11 cellular contexts compared by ENCODE assay signal in the genomic region with DNA sequence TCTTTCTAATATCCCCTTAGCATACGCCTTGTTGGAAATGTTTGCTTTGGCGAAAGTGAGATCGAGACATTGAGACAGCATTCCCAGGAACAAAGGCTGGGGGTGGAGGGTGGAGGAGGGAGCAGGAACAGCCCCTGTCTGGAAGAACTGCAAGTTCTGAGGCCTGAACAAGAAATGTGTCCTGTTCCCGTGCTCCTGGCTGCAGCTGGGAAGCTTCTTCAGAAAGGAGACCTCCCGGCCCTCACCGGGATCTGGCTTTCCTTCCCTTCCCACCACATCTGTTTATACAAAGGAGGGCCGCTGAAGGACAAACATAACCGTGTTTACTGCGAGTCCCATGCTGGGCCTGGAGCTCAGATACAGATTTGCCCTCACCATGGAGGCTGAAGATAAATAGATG. TPM values are rescaled to one million over a fixed set of nuclear protein-coding genes. Genes with fewer than 3 reads are reported as not detected.
DNase-seq lines count a peak whose midpoint lies in the region; TF ChIP-seq lines count a peak whose summit lies in the region.
"Had no signal": no experiment of that assay in that cellular context is flagged by ENCODE, and none has a peak within 500 bp of the region (broad histone marks: within the 10 kb centered on the region; RNA-seq: fewer than 3 reads in every experiment).

No MANE protein-coding gene starts in this region.

- peaks cover 39 to 51% (median 40%) of the 10 kb centered on the region in 3 donors for H3K4me1 Mint-ChIP-seq in IgD-negative memory B cell

- peaks cover 30% of the 10 kb centered on the region for H3K27me3 ChIP-seq in BLaER1
- peaks cover 0 to 65% (median 2%) of the 10 kb centered on the region in 4 donors for H3K27me3 ChIP-seq in esophagus squamous epithelium

- H3K36me3 ChIP-seq in BLaER1 (no peaks in the 10 kb centered on the region), esophagus squamous epithelium (no peaks in the 10 kb centered on the region)

- H3K27ac ChIP-seq in BLaER1: no peak overlapping the region
- H3K27ac ChIP-seq in esophagus squamous epithelium: peak overlapping the region in 3 of 4 donors; percentile 23 to 83 (median 68)
- H3K27ac ChIP-seq: parathyroid adenoma had no signal

- no peak overlapping the region for H3K9ac ChIP-seq in BLaER1
- H3K9ac ChIP-seq: parathyroid adenoma had no signal

- TF ChIP-seq CTCF in esophagus squamous epithelium (IDR thresholded peaks at IDR 0.05): no peak

- intact Hi-C loops in esophagus squamous epithelium (cut with DNase I): no loop called here

- no peak overlapping the region for H3K4me3 ChIP-seq in BLaER1
- H3K4me3 ChIP-seq in esophagus squamous epithelium: no peak overlapping the region

- H3K4me2 ChIP-seq in BLaER1: 0 out of 2 replicates have a peak overlapping the region, but pooled peaks have one; percentile 78

- peaks cover 19% of the 10 kb centered on the region; the same call in 1 of the 2 replicates for H4K20me1 ChIP-seq in BLaER1

- H3K9me3 Mint-ChIP-seq in IgD-negative memory B cell: no peaks in the 10 kb centered on the region
- H3K9me3 Mint-ChIP-seq: activated CD4-positive, alpha-beta memory T cell treated with anti-CD3 and anti-CD28 coated beads for 36 hours; activated naive CD4-positive, alpha-beta T cell treated with anti-CD3 and anti-CD28 coated beads, Interleukin-2, amount 50 U/mL, for 24 hours had no signal

- 69 to 72% methylated on average over 4 to 7 of the region's 9 CpGs for WGBS in esophagus squamous epithelium, 2 donors

- peaks cover 2% of the 10 kb centered on the region for H3K36me3 Mint-ChIP-seq in IgD-negative memory B cell
- H3K36me3 Mint-ChIP-seq: activated CD4-positive, alpha-beta memory T cell treated with anti-CD3 and anti-CD28 coated beads for 36 hours had no signal

- no peak for DNase-seq in esophagus squamous epithelium (lab: John Stamatoyannopoulos, UW)
- DNase-seq in occipital lobe (lab: John Stamatoyannopoulos, UW): peak; percentile 39
- no peak for DNase-seq in amygdala (lab: John Stamatoyannopoulos, UW)
- no peak for DNase-seq in SKM-1 (lab: John Stamatoyannopoulos, UW; ENCODE audit: unreplicated experiment)
- no peak for DNase-seq in NCI-H187 treated with DMSO at 0.1 percent for 48 hours (lab: John Stamatoyannopoulos, UW)
- DNase-seq in NCI-H526 (lab: John Stamatoyannopoulos, UW): no peak
- DNase-seq: activated CD4-positive, alpha-beta memory T cell treated with anti-CD3 and anti-CD28 coated beads for 36 hours had no signal

- H3K4me1 ChIP-seq in BLaER1: peaks cover 60% of the 10 kb centered on the region
- H3K4me1 ChIP-seq in esophagus squamous epithelium: peaks cover 0 to 16% (median 7%) of the 10 kb centered on the region in 3 donors
- H3K4me1 ChIP-seq: parathyroid adenoma had no signal

- H3K9me3 ChIP-seq in BLaER1 (no peaks in the 10 kb centered on the region), esophagus squamous epithelium (no peaks in the 10 kb centered on the region)

- H3K27me3 Mint-ChIP-seq in IgD-negative memory B cell: peaks cover 3% of the 10 kb centered on the region
- H3K27me3 Mint-ChIP-seq: activated naive CD4-positive, alpha-beta T cell treated with anti-CD3 and anti-CD28 coated beads, Interleukin-2, amount 50 U/mL, for 24 hours had no signal

- H3K4me3 Mint-ChIP-seq in IgD-negative memory B cell: peak overlapping the region in 2 of 4 donors; percentile 94 to 96

- no peak for TF ChIP-seq POLR2A in esophagus squamous epithelium (IDR thresholded peaks at IDR 0.05)

- H3K27ac Mint-ChIP-seq in IgD-negative memory B cell: peak overlapping the region in 2 of 3 donors; percentile 87
- H3K27ac Mint-ChIP-seq: activated CD4-positive, alpha-beta memory T cell treated with anti-CD3 and anti-CD28 coated beads for 36 hours had no signal

RNA-seq across cellular contexts. Expression of a gene that starts 35.9 kb away (rescaled TPM):
- 85.9 TPM for polyA plus RNA-seq in IgD-negative memory B cell
- total RNA-seq in esophagus squamous epithelium (1 to 10 TPM; 1.2 to 9.7 (median 3.8) TPM), occipital lobe (105 TPM)
